Comparison of ENCODE assay signal across 8 cellular contexts in genomic region chr5:14595189-14595588, GRCh38. TPM values are rescaled to one million over a fixed set of nuclear protein-coding genes. Genes with fewer than 3 reads are reported as not detected.
DNase-seq lines count a peak whose midpoint lies in the region; ATAC-seq and TF ChIP-seq lines count a peak whose summit lies in the region.

No MANE protein-coding gene starts in this region.

- peak overlapping the region in 1 of 2 donors; percentile 83 for H3K27ac ChIP-seq in left lung
- H3K27ac ChIP-seq in SJCRH30, result no peak overlapping the region

- H3K9me3 ChIP-seq in left lung, result no peaks in the 10 kb centered on the region
- H3K9me3 ChIP-seq in SJCRH30 (replicated peaks), result no peaks in the 10 kb centered on the region

- H3K36me3 ChIP-seq in left lung (no peaks in the 10 kb centered on the region), SJCRH30 (no peaks in the 10 kb centered on the region)

- no peak overlapping the region for H3K27ac Mint-ChIP-seq in nephron progenitor cell
- H3K27ac Mint-ChIP-seq in endothelial cell (ENCODE audit: unreplicated experiment), result no peak overlapping the region

- intact Hi-C loops in left lung (cut with DNase I), result no loop called here

- H3K4me1 ChIP-seq in left lung (peaks cover 0 to 75% of the 10 kb centered on the region in 2 donors), SJCRH30 (no peaks in the 10 kb centered on the region)

- H3K4me3 Mint-ChIP-seq in nephron progenitor cell (no peak overlapping the region), endothelial cell (ENCODE audit: unreplicated experiment) (no peak overlapping the region)

- peaks cover 3% of the 10 kb centered on the region for H3K4me1 Mint-ChIP-seq in nephron progenitor cell
- peaks cover 26% of the 10 kb centered on the region for H3K4me1 Mint-ChIP-seq in endothelial cell (ENCODE audit: unreplicated experiment)

- no peak overlapping the region for H3K4me3 ChIP-seq in left lung
- H3K4me3 ChIP-seq in SJCRH30, result no peak overlapping the region

- H3K36me3 Mint-ChIP-seq in nephron progenitor cell (ENCODE audit: low read depth), result no peaks in the 10 kb centered on the region
- no peaks in the 10 kb centered on the region for H3K36me3 Mint-ChIP-seq in endothelial cell (ENCODE audit: low read depth, unreplicated experiment)

- no peaks in the 10 kb centered on the region for H3K9me3 Mint-ChIP-seq in nephron progenitor cell
- no peaks in the 10 kb centered on the region for H3K9me3 Mint-ChIP-seq in endothelial cell (ENCODE audit: unreplicated experiment)

- peak; percentile 13 for DNase-seq in stimulated activated CD4-positive, alpha-beta T cell treated with anti-CD3 and anti-CD28 coated beads, Interleukin-12 subunit alpha, Interleukin-12 subunit beta, amount 100 ng/mL, for 4 hours
- DNase-seq in stimulated activated CD4-positive, alpha-beta T cell treated with anti-CD3 and anti-CD28 coated beads, Interleukin-2, amount 100 ng/mL, for 24 hours, result no peak
- peak; percentile 78 for DNase-seq in SKM-1 (lab: John Stamatoyannopoulos, UW; ENCODE audit: unreplicated experiment)
- no peak for DNase-seq in left lung
- no peak for DNase-seq in nephron progenitor cell
- DNase-seq in SJCRH30, result no peak
- no peak for DNase-seq in endothelial cell (ENCODE audit: low spot score)

- TF ChIP-seq CTCF in left lung (IDR thresholded peaks at IDR 0.05) (no peak), nephron progenitor cell (IDR thresholded peaks at IDR 0.05) (no peak), endothelial cell (IDR thresholded peaks at IDR 0.05; ENCODE audit: unreplicated experiment) (no peak)

- H3K27me3 ChIP-seq in left lung, result no peaks in the 10 kb centered on the region
- no peaks in the 10 kb centered on the region for H3K27me3 ChIP-seq in SJCRH30

- ATAC-seq in HG03039 (IDR thresholded peaks at IDR 0.05; ENCODE audit: unreplicated experiment) (peak; percentile 56), left lung (peak; percentile 70)

- H3K27me3 Mint-ChIP-seq in nephron progenitor cell (ENCODE audit: low read depth, poor library complexity), result peaks cover 6% of the 10 kb centered on the region
- peaks cover 1% of the 10 kb centered on the region for H3K27me3 Mint-ChIP-seq in endothelial cell (ENCODE audit: unreplicated experiment)

RNA-seq across cellular contexts. Expression of gene OTULINL, which starts 13.6 kb away (rescaled TPM):
- total RNA-seq in left lung, result 10 to 100 TPM; 33.5 to 54.7 TPM
- 20.7 and 21.5 TPM in 2 replicates for total RNA-seq in SJCRH30 (2014; rRNA removed; shearing (Covaris generic))
- total RNA-seq in endothelial cell (ENCODE audit: unreplicated experiment), result 5.8 TPM

Comparison
In these comparisons a context has a peak if more than half of its experiments do, and no peak if none do; other contexts are left out.
1. DNase-seq: peak in stimulated activated CD4-positive, alpha-beta T cell treated with anti-CD3 and anti-CD28 coated beads, Interleukin-12 subunit alpha, Interleukin-12 subunit beta, amount 100 ng/mL, for 4 hours (single experiment) and SKM-1 (single experiment); none in stimulated activated CD4-positive, alpha-beta T cell treated with anti-CD3 and anti-CD28 coated beads, Interleukin-2, amount 100 ng/mL, for 24 hours (0 of 2), left lung (0 of 2), nephron progenitor cell (single experiment), SJCRH30 (0 of 2) and endothelial cell (single experiment).